In the genomic region with DNA sequence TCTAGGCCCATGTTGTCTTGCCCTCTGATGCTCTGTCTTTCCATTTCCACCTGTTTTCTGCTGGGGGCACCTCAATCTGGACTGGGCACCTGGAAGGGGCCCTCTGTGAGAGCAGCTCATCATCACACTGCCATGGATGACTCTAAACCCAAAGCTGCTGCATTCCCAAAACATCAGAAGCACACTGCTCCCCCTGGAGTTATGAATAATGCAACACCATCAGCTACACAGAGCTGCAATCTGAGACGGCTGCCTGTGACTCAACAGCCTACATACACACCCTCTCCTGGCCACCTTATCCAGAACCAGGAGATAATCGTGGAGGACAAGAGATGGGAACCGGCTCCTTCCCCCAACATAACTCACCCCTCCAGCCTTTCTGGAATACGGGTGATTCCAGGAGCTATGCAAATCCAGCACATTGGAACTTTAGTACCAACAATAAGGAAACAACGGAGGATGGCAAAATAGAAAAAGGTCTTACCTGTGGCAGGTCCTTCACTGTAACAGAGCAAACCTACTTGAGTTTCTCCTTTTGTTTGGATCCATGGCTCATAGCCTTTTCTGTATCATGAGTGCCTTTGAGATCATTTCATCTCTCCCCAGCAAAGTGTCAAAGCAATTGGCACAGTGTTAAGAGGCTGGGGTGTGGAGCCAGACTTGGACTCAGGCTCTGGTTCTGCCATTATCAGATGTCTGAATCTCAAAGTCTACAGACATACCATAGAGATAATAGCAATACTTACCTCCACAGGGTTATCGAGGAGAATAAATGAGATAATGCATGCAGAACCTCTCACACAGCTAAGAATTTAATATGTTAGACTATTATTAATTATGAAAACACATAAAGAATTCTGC, we compare ENCODE assay signal across 1 cellular context.
TF ChIP-seq lines count a peak whose summit lies in the region.

No MANE protein-coding gene starts in this region.

TF ChIP-seq in HepG2, 621 proteins besides CTCF, POLR2A, EP300 and RAD21:
- TF ChIP-seq SMC3 (IDR thresholded peaks at IDR 0.05; ENCODE audit: low read length) (peak; percentile 61; the same call in 1 of the 2 replicates), HNRNPUL1 (IDR thresholded peaks at IDR 0.05; ENCODE audit: low read depth, low read length) (no peak), POLR2G (IDR thresholded peaks at IDR 0.05; ENCODE audit: low read depth, low read length) (peak; percentile 37; the same call in 1 of the 2 replicates), PLRG1 (conservative IDR thresholded peaks at IDR 0.05) (no peak), FOSL2 (CRISPR knock-in tag; IDR thresholded peaks at IDR 0.05) (peak; percentile 34; the same call in 1 of the 2 replicates), TEAD3 (CRISPR knock-in tag; optimal IDR thresholded peaks at IDR 0.05; ENCODE audit: borderline replicate concordance) (peak; percentile 19), CEBPG (CRISPR knock-in tag; IDR thresholded peaks at IDR 0.05) (0 out of 2 replicates have a peak, but pooled peaks have one; percentile 16), STAG1 (CRISPR knock-in tag; IDR thresholded peaks at IDR 0.05) (peak; percentile 50)
- TF ChIP-seq, protein P1, sequence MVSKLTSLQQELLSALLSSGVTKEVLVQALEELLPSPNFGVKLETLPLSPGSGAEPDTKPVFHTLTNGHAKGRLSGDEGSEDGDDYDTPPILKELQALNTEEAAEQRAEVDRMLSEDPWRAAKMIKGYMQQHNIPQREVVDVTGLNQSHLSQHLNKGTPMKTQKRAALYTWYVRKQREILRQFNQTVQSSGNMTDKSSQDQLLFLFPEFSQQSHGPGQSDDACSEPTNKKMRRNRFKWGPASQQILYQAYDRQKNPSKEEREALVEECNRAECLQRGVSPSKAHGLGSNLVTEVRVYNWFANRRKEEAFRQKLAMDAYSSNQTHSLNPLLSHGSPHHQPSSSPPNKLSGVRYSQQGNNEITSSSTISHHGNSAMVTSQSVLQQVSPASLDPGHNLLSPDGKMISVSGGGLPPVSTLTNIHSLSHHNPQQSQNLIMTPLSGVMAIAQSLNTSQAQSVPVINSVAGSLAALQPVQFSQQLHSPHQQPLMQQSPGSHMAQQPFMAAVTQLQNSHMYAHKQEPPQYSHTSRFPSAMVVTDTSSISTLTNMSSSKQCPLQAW (CRISPR knock-in tag; IDR thresholded peaks at IDR 0.05) = 0 out of 2 replicates have a peak, but pooled peaks have one; percentile 35
